In the genomic region with DNA sequence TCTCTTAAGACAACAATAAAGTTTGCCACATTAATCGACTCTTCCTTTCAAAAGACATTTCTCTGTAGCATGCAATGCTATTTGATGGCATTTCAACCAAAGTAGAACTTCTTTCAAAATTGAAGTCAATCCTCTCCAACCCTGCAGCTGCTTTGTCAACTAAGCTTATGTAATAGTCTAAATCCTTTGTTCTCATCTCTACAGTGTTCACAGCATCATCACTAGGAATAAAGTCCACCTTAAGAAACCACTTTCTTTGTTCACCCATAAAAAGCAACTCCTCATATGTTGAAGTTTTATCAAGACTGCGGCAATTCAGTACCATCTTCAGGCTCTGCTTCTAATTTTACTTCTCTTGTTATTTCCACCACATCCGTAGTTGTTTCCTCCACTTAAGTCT, we compare ENCODE assay signal across 18 cellular contexts.
"Had no signal": no experiment of that assay in that cellular context is flagged by ENCODE, and none has a peak within 500 bp of the region (broad histone marks: within the 10 kb centered on the region; RNA-seq: fewer than 3 reads in every experiment).

No MANE protein-coding gene starts in this region.

- H3K36me3 ChIP-seq: ascending aorta, breast epithelium, prostate gland, tibial artery had no signal

- ATAC-seq: effector memory CD8-positive, alpha-beta T cell; right cardiac atrium had no signal

- H3K27ac ChIP-seq: breast epithelium, left ventricle myocardium inferior, prostate gland, skin epidermis, tibial artery had no signal

- H3K9me3 Mint-ChIP-seq: activated B cell treated with CpG ODN at 0.5 μM for 24 hours; effector memory CD8-positive, alpha-beta T cell; memory B cell had no signal

- H3K4me1 ChIP-seq: breast epithelium, prostate gland had no signal

- H3K4me3 Mint-ChIP-seq: activated B cell treated with CpG ODN at 0.5 μM for 24 hours; effector memory CD8-positive, alpha-beta T cell; memory B cell; nephron progenitor cell had no signal

- H3K4me3 ChIP-seq: ascending aorta, breast epithelium, left ventricle myocardium inferior, prostate gland, skin epidermis, tibial artery had no signal

- H3K27me3 ChIP-seq: ascending aorta, breast epithelium, tibial artery had no signal

- H3K9me3 ChIP-seq: ascending aorta, breast epithelium, left ventricle myocardium inferior, prostate gland, tibial artery had no signal

- H3K27me3 Mint-ChIP-seq: activated B cell treated with CpG ODN at 0.5 μM for 24 hours; effector memory CD8-positive, alpha-beta T cell; memory B cell had no signal

- H3K27ac Mint-ChIP-seq: activated B cell treated with CpG ODN at 0.5 μM for 24 hours; effector memory CD8-positive, alpha-beta T cell; memory B cell had no signal

- DNase-seq: activated B cell treated with CpG ODN at 0.5 μM for 24 hours; activated CD4-positive, alpha-beta T cell treated with anti-CD3 and anti-CD28 coated beads for 48 hours; activated effector memory CD4-positive, alpha-beta T cell treated with Interleukin-2 at 50 U/mL for 16 hours; cerebellar nuclear complex; dermis blood vessel endothelial cell; effector memory CD8-positive, alpha-beta T cell; foreskin melanocyte; left ventricle myocardium inferior; nephron progenitor cell; right cardiac atrium; stimulated activated CD4-positive, alpha-beta T cell treated with anti-CD3 and anti-CD28 coated beads, Interleukin-15, amount 100 ng/mL, for 24 hours; stimulated activated CD4-positive, alpha-beta T cell treated with anti-CD3 and anti-CD28 coated beads, Interleukin-4, amount 100 ng/mL, for 24 hours; tibial artery had no signal
